In the genomic region with DNA sequence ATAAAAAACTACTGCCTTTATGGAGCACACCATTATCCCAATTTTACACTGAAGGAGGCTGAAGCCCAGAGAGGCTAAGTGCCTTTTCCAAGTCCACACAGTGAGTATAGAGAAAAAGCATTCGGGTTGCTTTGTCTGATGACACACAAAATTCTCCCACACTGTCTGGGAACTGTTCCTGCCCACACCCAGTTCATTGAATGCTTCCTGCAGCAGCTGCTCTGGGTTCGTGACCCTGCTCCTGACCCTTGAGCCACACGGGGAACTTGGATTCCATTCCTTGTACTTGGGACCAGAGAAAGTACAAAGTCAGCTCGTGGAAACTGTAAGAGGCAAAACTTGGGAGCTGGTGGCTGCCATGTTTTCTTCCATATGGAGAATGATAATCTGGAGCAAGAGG, we compare ENCODE assay signal across 19 cellular contexts. TPM values are rescaled to one million over a fixed set of nuclear protein-coding genes. Genes with fewer than 3 reads are reported as not detected.
DNase-seq lines count a peak whose midpoint lies in the region; ATAC-seq, FAIRE-seq and TF ChIP-seq lines count a peak whose summit lies in the region.
"Had no signal": no experiment of that assay in that cellular context is flagged by ENCODE, and none has a peak within 500 bp of the region (broad histone marks: within the 10 kb centered on the region; RNA-seq: fewer than 3 reads in every experiment).

No MANE protein-coding gene starts in this region.

- H4K20me1 ChIP-seq in GM23248 (ENCODE audit: insufficient read depth) (no peaks in the 10 kb centered on the region), astrocyte (ENCODE audit: insufficient read depth, low read length) (no peaks in the 10 kb centered on the region)

- H2AFZ ChIP-seq in GM23248 = no peak overlapping the region
- H2AFZ ChIP-seq in astrocyte (ENCODE audit: low read depth, low read length) = no peak overlapping the region

- peak overlapping the region; percentile 86 for H3K27ac Mint-ChIP-seq in astrocyte (ENCODE audit: unreplicated experiment)
- H3K27ac Mint-ChIP-seq: CD4-positive, CD25-positive, alpha-beta regulatory T cell; stimulated activated effector memory CD8-positive, alpha-beta T cell treated with anti-CD3 and anti-CD28 coated beads, Interleukin-12 subunit alpha, Interleukin-12 subunit beta, amount 100 ng/mL, for 72 hours had no signal

- no peaks in the 10 kb centered on the region for H3K36me3 Mint-ChIP-seq in astrocyte (ENCODE audit: low read depth, unreplicated experiment)
- H3K36me3 Mint-ChIP-seq: CD4-positive, CD25-positive, alpha-beta regulatory T cell; stimulated activated effector memory CD8-positive, alpha-beta T cell treated with anti-CD3 and anti-CD28 coated beads, Interleukin-12 subunit alpha, Interleukin-12 subunit beta, amount 100 ng/mL, for 72 hours had no signal

- H3K4me3 ChIP-seq in GM23248 (no peak overlapping the region), astrocyte (ENCODE audit: insufficient read depth, low read depth, low read length) (no peak overlapping the region), small intestine (ENCODE audit: low read depth in 1 of 2, low read length in 2 of 2) (no peak overlapping the region), esophagus squamous epithelium (no peak overlapping the region)
- H3K4me3 ChIP-seq: spleen had no signal

- no peaks in the 10 kb centered on the region for H3K9me2 ChIP-seq in GM23248 (ENCODE audit: insufficient read depth)

- FAIRE-seq in astrocyte (lab: Jason Lieb, UNC) (no peak), small intestine (lab: Jason Lieb, UNC) (no peak)
- FAIRE-seq: kidney had no signal

- H3K79me2 ChIP-seq in GM23248 (ENCODE audit: insufficient read depth) (no peaks in the 10 kb centered on the region), astrocyte (ENCODE audit: insufficient read depth, low read length) (no peaks in the 10 kb centered on the region)

- H3K9ac ChIP-seq in GM23248 (no peak overlapping the region), astrocyte (ENCODE audit: low read length) (no peak overlapping the region)

- H3K4me2 ChIP-seq in GM23248 (ENCODE audit: unreplicated experiment) (peak overlapping the region; percentile 34), astrocyte (ENCODE audit: low read length) (no peak overlapping the region)

- H3K9me3 ChIP-seq in GM23248 (ENCODE audit: low read depth) (no peaks in the 10 kb centered on the region), astrocyte (ENCODE audit: insufficient read depth, low read depth, low read length) (no peaks in the 10 kb centered on the region), small intestine (ENCODE audit: control insufficient read depth, low read depth) (no peaks in the 10 kb centered on the region), esophagus squamous epithelium (no peaks in the 10 kb centered on the region)
- H3K9me3 ChIP-seq: spleen had no signal

- TF ChIP-seq POLR2A in esophagus squamous epithelium (IDR thresholded peaks at IDR 0.05) = no peak

- H3K36me3 ChIP-seq in GM23248 (ENCODE audit: low read depth) (no peaks in the 10 kb centered on the region), astrocyte (ENCODE audit: insufficient read depth, low read length) (no peaks in the 10 kb centered on the region), small intestine (ENCODE audit: control insufficient read depth in 2 of 2, insufficient read depth in 2 of 2, low read length in 2 of 2) (no peaks in the 10 kb centered on the region), esophagus squamous epithelium (no peaks in the 10 kb centered on the region)
- H3K36me3 ChIP-seq: spleen had no signal

- 18 to 20% methylated on average over 4 of the region's 4 CpGs for WGBS in GM23248 (ENCODE audit: low coverage in 1 of 2, low lambda C conversion rate in 2 of 2, missing lambda C conversion rate in 2 of 2), 2 experiments
- WGBS in small intestine, 3 donors = 7 to 29% (median 21%) methylated on average over 4 of the region's 4 CpGs
- WGBS in esophagus squamous epithelium, 2 donors = 22 to 28% methylated on average over 2 to 4 of the region's 4 CpGs

- no peaks in the 10 kb centered on the region for H3K9me3 Mint-ChIP-seq in astrocyte (ENCODE audit: unreplicated experiment)
- H3K9me3 Mint-ChIP-seq: CD4-positive, CD25-positive, alpha-beta regulatory T cell; stimulated activated effector memory CD8-positive, alpha-beta T cell treated with anti-CD3 and anti-CD28 coated beads, Interleukin-12 subunit alpha, Interleukin-12 subunit beta, amount 100 ng/mL, for 72 hours had no signal

- in situ Hi-C loops in GM23248 (cut with MboI) = no loop called here

- H3K4me1 ChIP-seq in GM23248 (ENCODE audit: insufficient read depth) = 0 out of 2 replicates have a peak, but pooled peaks cover 7% of the 10 kb centered on the region
- H3K4me1 ChIP-seq in astrocyte (ENCODE audit: insufficient read depth, low read length) = no peaks in the 10 kb centered on the region
- no peaks in the 10 kb centered on the region for H3K4me1 ChIP-seq in small intestine (ENCODE audit: control insufficient read depth in 2 of 2, insufficient read depth in 1 of 2, low read depth in 1 of 2, low read length in 1 of 2)
- H3K4me1 ChIP-seq in esophagus squamous epithelium = peaks cover 5 to 46% (median 11%) of the 10 kb centered on the region in 3 donors

- peak; percentile 44 for DNase-seq in GM23248
- DNase-seq in astrocyte (ENCODE audit: low read depth) = peak; percentile 48
- DNase-seq in left colon = no peak
- peak; percentile 68 for DNase-seq in small intestine
- DNase-seq in esophagus squamous epithelium (lab: John Stamatoyannopoulos, UW) = no peak
- DNase-seq in pons (ENCODE audit: low spot score) = no peak
- no peak for DNase-seq in 8988T
- DNase-seq: activated CD4-positive, alpha-beta T cell treated with anti-CD3 and anti-CD28 coated beads for 1 hour; CD4-positive, CD25-positive, alpha-beta regulatory T cell; DMS79 treated with DMSO at 0.1 percent for 48 hours; head of caudate nucleus; kidney; NCI-H1436; NCI-H774; PC-3; spleen; T-helper 9 cell; trophoblast cell had no signal

- H3K27ac ChIP-seq in GM23248 = no peak overlapping the region
- H3K27ac ChIP-seq in astrocyte (ENCODE audit: low read depth, low read length) = no peak overlapping the region
- no peak overlapping the region for H3K27ac ChIP-seq in small intestine (ENCODE audit: low read depth in 1 of 2, low read length in 1 of 2)
- peak overlapping the region in 2 of 4 donors; percentile 63 to 71 for H3K27ac ChIP-seq in esophagus squamous epithelium
- H3K27ac ChIP-seq: spleen had no signal

- TF ChIP-seq CTCF in astrocyte (IDR thresholded peaks at IDR 0.05; ENCODE audit: insufficient read depth, low read depth, low read length) = no peak
- no peak for TF ChIP-seq CTCF in esophagus squamous epithelium (IDR thresholded peaks at IDR 0.05)

- H3K27me3 Mint-ChIP-seq in astrocyte (ENCODE audit: low read depth, unreplicated experiment) = peaks cover under 1% of the 10 kb centered on the region

- H3F3A ChIP-seq in GM23248 (ENCODE audit: insufficient read depth) = no peaks in the 10 kb centered on the region

- intact Hi-C loops in left colon (cut with DNase I, micrococcal nuclease) = loop anchor here in 1 of 2 donors (10.0 kb wide), 1 partner anchor 602 kb away; a partner anchor contains a TSS
- intact Hi-C loops in esophagus squamous epithelium (cut with DNase I) = no loop called here

- H3K4me3 Mint-ChIP-seq in astrocyte (ENCODE audit: unreplicated experiment) = no peak overlapping the region
- H3K4me3 Mint-ChIP-seq: CD4-positive, CD25-positive, alpha-beta regulatory T cell; stimulated activated effector memory CD8-positive, alpha-beta T cell treated with anti-CD3 and anti-CD28 coated beads, Interleukin-12 subunit alpha, Interleukin-12 subunit beta, amount 100 ng/mL, for 72 hours had no signal

- H3K27me3 ChIP-seq in GM23248 (replicated peaks; ENCODE audit: insufficient read depth) = no peaks in the 10 kb centered on the region; the same call in 1 of the 2 replicates
- no peaks in the 10 kb centered on the region for H3K27me3 ChIP-seq in astrocyte (ENCODE audit: insufficient read depth, low read length)
- H3K27me3 ChIP-seq in small intestine (ENCODE audit: control insufficient read depth in 2 of 2, insufficient read depth in 2 of 2, low read length in 2 of 2) = no peaks in the 10 kb centered on the region
- no peaks in the 10 kb centered on the region for H3K27me3 ChIP-seq in esophagus squamous epithelium
- H3K27me3 ChIP-seq: spleen had no signal

- H3K4me1 Mint-ChIP-seq in astrocyte (ENCODE audit: low read depth, unreplicated experiment) = peaks cover 10% of the 10 kb centered on the region
- H3K4me1 Mint-ChIP-seq: CD4-positive, CD25-positive, alpha-beta regulatory T cell; stimulated activated effector memory CD8-positive, alpha-beta T cell treated with anti-CD3 and anti-CD28 coated beads, Interleukin-12 subunit alpha, Interleukin-12 subunit beta, amount 100 ng/mL, for 72 hours had no signal

- ATAC-seq in left colon = peak; percentile 34
- ATAC-seq: PC-3; stimulated activated effector memory CD8-positive, alpha-beta T cell treated with anti-CD3 and anti-CD28 coated beads, Interleukin-12 subunit alpha, Interleukin-12 subunit beta, amount 100 ng/mL, for 72 hours had no signal

RNA-seq across cellular contexts. Expression of a gene that starts 57.9 kb away (rescaled TPM):
- total RNA-seq in GM23248 (2014; rRNA removed; shearing (Covaris generic)) = 9.5 and 10.7 TPM in 2 replicates
- polyA plus RNA-seq in GM23248 (2016; fragmentation: Nextera tagmentation; extraction: Ambion mirVana) = 7.3 and 8.6 TPM in 2 replicates
- total RNA-seq in astrocyte = 12.1 and 12.5 TPM in 2 replicates
- total RNA-seq in left colon = 100 to 1,000 TPM; 129 to 145 TPM
- polyA plus RNA-seq in small intestine = 10 to 100 TPM; 28.9 to 68.6 (median 42.3) TPM
- 10 to 100 TPM; 22.6 to 51.9 (median 33.3) TPM for total RNA-seq in esophagus squamous epithelium

Comparison
In these comparisons a context has a peak if more than half of its experiments do, and no peak if none do; other contexts are left out.
1. DNase-seq: peak in GM23248 (single experiment), astrocyte (single experiment) and small intestine (single experiment); none in left colon (0 of 2), esophagus squamous epithelium (single experiment), pons (single experiment) and 8988T (single experiment).